Comparison of ENCODE assay signal across 10 cellular contexts in the genomic region with DNA sequence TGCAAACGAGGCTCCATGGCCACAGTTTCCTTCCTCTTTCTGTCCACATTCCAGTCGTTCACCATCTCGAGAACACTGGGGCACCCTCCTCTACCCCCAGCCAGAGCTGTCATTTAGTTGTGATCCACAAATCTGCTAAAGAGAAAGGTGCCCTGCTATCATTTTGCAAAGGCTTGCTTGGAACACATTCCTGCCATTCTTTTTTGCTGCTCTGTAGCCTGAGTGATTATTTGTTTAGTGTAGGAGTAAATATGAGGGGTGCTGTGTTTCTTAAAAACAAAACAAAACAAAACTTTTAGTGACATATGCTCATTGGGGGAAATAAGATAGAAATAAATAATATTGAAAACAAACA.
DNase-seq lines count a peak whose midpoint lies in the region; ATAC-seq and TF ChIP-seq lines count a peak whose summit lies in the region.
"Had no signal": no experiment of that assay in that cellular context is flagged by ENCODE, and none has a peak within 500 bp of the region (broad histone marks: within the 10 kb centered on the region; RNA-seq: fewer than 3 reads in every experiment).

No MANE protein-coding gene starts in this region.

- H3K79me2 ChIP-seq in hepatocyte (peaks cover 12% of the 10 kb centered on the region), smooth muscle cell (ENCODE audit: low read depth) (no peaks in the 10 kb centered on the region)

- no peak for DNase-seq in T-helper 1 cell
- DNase-seq in activated CD4-positive, alpha-beta memory T cell treated with anti-CD3 and anti-CD28 coated beads for 36 hours: no peak
- no peak for DNase-seq in hepatocyte (ENCODE audit: low spot score)
- DNase-seq in smooth muscle cell (lab: John Stamatoyannopoulos, UW; ENCODE audit: unreplicated experiment): no peak
- DNase-seq in foreskin fibroblast: no peak
- DNase-seq in stimulated activated naive CD4-positive, alpha-beta T cell (lab: John Stamatoyannopoulos, UW): no peak
- DNase-seq: NCI-H2107 had no signal

- H3K36me3 ChIP-seq in hepatocyte (replicated peaks; ENCODE audit: insufficient read depth, low read depth) (no peaks in the 10 kb centered on the region), smooth muscle cell (ENCODE audit: low read depth) (no peaks in the 10 kb centered on the region)

- peaks cover 4% of the 10 kb centered on the region for H3K36me3 Mint-ChIP-seq in T-helper 1 cell treated with Interleukin-12 subunit alpha and Interleukin-12 subunit beta and Interleukin-4 antibody, amounts not matched to agents 30 μg/mL and 1 μg/mL, for 36 hours (ENCODE audit: low read depth)
- peaks cover 5% of the 10 kb centered on the region for H3K36me3 Mint-ChIP-seq in activated CD4-positive, alpha-beta memory T cell treated with anti-CD3 and anti-CD28 coated beads for 36 hours

- no peaks in the 10 kb centered on the region for H3K9me3 ChIP-seq in hepatocyte (ENCODE audit: low read depth)
- H3K9me3 ChIP-seq in smooth muscle cell (replicated peaks; ENCODE audit: low read depth): no peaks in the 10 kb centered on the region

- peak overlapping the region; percentile 80 for H3K27ac Mint-ChIP-seq in T-helper 1 cell treated with Interleukin-12 subunit alpha and Interleukin-12 subunit beta and Interleukin-4 antibody, amounts not matched to agents 30 μg/mL and 1 μg/mL, for 36 hours
- H3K27ac Mint-ChIP-seq in activated CD4-positive, alpha-beta memory T cell treated with anti-CD3 and anti-CD28 coated beads for 36 hours: peak overlapping the region; percentile 91

- H3K27me3 Mint-ChIP-seq in T-helper 1 cell treated with Interleukin-12 subunit alpha and Interleukin-12 subunit beta and Interleukin-4 antibody, amounts not matched to agents 30 μg/mL and 1 μg/mL, for 36 hours (ENCODE audit: low read depth): no peaks in the 10 kb centered on the region
- no peaks in the 10 kb centered on the region for H3K27me3 Mint-ChIP-seq in activated CD4-positive, alpha-beta memory T cell treated with anti-CD3 and anti-CD28 coated beads for 36 hours

- H3K4me3 ChIP-seq in hepatocyte: no peak overlapping the region
- no peak overlapping the region for H3K4me3 ChIP-seq in smooth muscle cell
- no peak overlapping the region for H3K4me3 ChIP-seq in foreskin fibroblast (ENCODE audit: low read depth in 1 of 2, low read length in 2 of 2)
- H3K4me3 ChIP-seq: coronary artery had no signal

- no peaks in the 10 kb centered on the region for H3K27me3 ChIP-seq in hepatocyte
- H3K27me3 ChIP-seq in smooth muscle cell (ENCODE audit: low read depth): no peaks in the 10 kb centered on the region

- intact Hi-C loops in activated CD4-positive, alpha-beta memory T cell treated with anti-CD3 and anti-CD28 coated beads for 36 hours (cut with micrococcal nuclease): loop anchor here (5.0 kb wide), 3 partner anchors 97 to 1347 kb away; no protein-coding TSS in a partner anchor

- CTCF ChIA-PET in activated CD4-positive, alpha-beta memory T cell treated with anti-CD3 and anti-CD28 coated beads for 36 hours (lab: Charles Lee): interaction anchor here (1.1 to 3.2 kb wide), 2 partner anchors 98 to 114 kb away, joined by 3 to 15 read pairs; no protein-coding TSS in a partner anchor

- peaks cover 4% of the 10 kb centered on the region for H3F3A ChIP-seq in smooth muscle cell (ENCODE audit: low read depth)

- H3K27ac ChIP-seq in hepatocyte (peak overlapping the region; percentile 76), smooth muscle cell (ENCODE audit: low read depth) (peak overlapping the region; percentile 88)

- H3K9me2 ChIP-seq in hepatocyte (replicated peaks; ENCODE audit: insufficient read depth): no peaks in the 10 kb centered on the region

- H3K4me1 ChIP-seq in hepatocyte (ENCODE audit: insufficient read depth): peaks cover 32% of the 10 kb centered on the region
- peaks cover 15% of the 10 kb centered on the region for H3K4me1 ChIP-seq in smooth muscle cell (ENCODE audit: low read depth)

- no peaks in the 10 kb centered on the region for H3K9me3 Mint-ChIP-seq in T-helper 1 cell treated with Interleukin-12 subunit alpha and Interleukin-12 subunit beta and Interleukin-4 antibody, amounts not matched to agents 30 μg/mL and 1 μg/mL, for 36 hours
- no peaks in the 10 kb centered on the region for H3K9me3 Mint-ChIP-seq in activated CD4-positive, alpha-beta memory T cell treated with anti-CD3 and anti-CD28 coated beads for 36 hours

- TF ChIP-seq CTCF in hepatocyte (IDR thresholded peaks at IDR 0.05; ENCODE audit: poor library complexity): no peak
- no peak for TF ChIP-seq CTCF in smooth muscle cell (IDR thresholded peaks at IDR 0.05; ENCODE audit: borderline replicate concordance, insufficient read depth, poor library complexity, severe bottlenecking)
- no peak for TF ChIP-seq CTCF in foreskin fibroblast (IDR thresholded peaks at IDR 0.05; ENCODE audit: low read depth, low read length)

- H3K9ac ChIP-seq in smooth muscle cell (ENCODE audit: low read depth): no peak overlapping the region

- no peak overlapping the region for H3K4me3 Mint-ChIP-seq in T-helper 1 cell treated with Interleukin-12 subunit alpha and Interleukin-12 subunit beta and Interleukin-4 antibody, amounts not matched to agents 30 μg/mL and 1 μg/mL, for 36 hours
- H3K4me3 Mint-ChIP-seq in activated CD4-positive, alpha-beta memory T cell treated with anti-CD3 and anti-CD28 coated beads for 36 hours: no peak overlapping the region

- no peak for ATAC-seq in GM21576 (IDR thresholded peaks at IDR 0.05; ENCODE audit: unreplicated experiment)

- no peak overlapping the region for H3K4me2 ChIP-seq in hepatocyte
- H3K4me2 ChIP-seq in smooth muscle cell: peak overlapping the region; percentile 53

- H4K20me1 ChIP-seq in hepatocyte (ENCODE audit: insufficient read depth, poor library complexity, severe bottlenecking) (no peaks in the 10 kb centered on the region), smooth muscle cell (ENCODE audit: low read depth) (no peaks in the 10 kb centered on the region)

- H3K4me1 Mint-ChIP-seq in T-helper 1 cell treated with Interleukin-12 subunit alpha and Interleukin-12 subunit beta and Interleukin-4 antibody, amounts not matched to agents 30 μg/mL and 1 μg/mL, for 36 hours (ENCODE audit: low read depth): peaks cover 58% of the 10 kb centered on the region
- H3K4me1 Mint-ChIP-seq in activated CD4-positive, alpha-beta memory T cell treated with anti-CD3 and anti-CD28 coated beads for 36 hours (ENCODE audit: low read depth): peaks cover 79% of the 10 kb centered on the region

- no peak overlapping the region for H2AFZ ChIP-seq in hepatocyte
- peak overlapping the region; percentile 63 for H2AFZ ChIP-seq in smooth muscle cell (ENCODE audit: low read depth)

- POLR2A ChIA-PET in activated CD4-positive, alpha-beta memory T cell treated with anti-CD3 and anti-CD28 coated beads for 36 hours (lab: Charles Lee): interaction anchor here (1.4 to 1.9 kb wide), 2 partner anchors 9 to 42 kb away, joined by 4 to 7 read pairs; no protein-coding TSS in a partner anchor

- 24% methylated on average over 3 of the region's 3 CpGs for WGBS in hepatocyte (ENCODE audit: low lambda C conversion rate, missing lambda C conversion rate)
- 36% methylated on average over 3 of the region's 3 CpGs for WGBS in smooth muscle cell (ENCODE audit: low lambda C conversion rate)
